Comparison of ENCODE assay signal across 8 cellular contexts in genomic region chr9:136312436-136312835, GRCh38. TPM values are rescaled to one million over a fixed set of nuclear protein-coding genes. Genes with fewer than 3 reads are reported as not detected.
DNase-seq lines count a peak whose midpoint lies in the region; ATAC-seq and TF ChIP-seq lines count a peak whose summit lies in the region.

No MANE protein-coding gene starts in this region.

- TF ChIP-seq CTCF in RWPE2 (IDR thresholded peaks at IDR 0.05; ENCODE audit: poor library complexity, severe bottlenecking) (peak; percentile 58), body of pancreas (IDR thresholded peaks at IDR 0.05) (peak; percentile 42 to 74 (median 56)), omental fat pad (IDR thresholded peaks at IDR 0.05) (no peak)

- WGBS in body of pancreas, 2 donors, result 48 to 57% methylated on average over 11 to 12 of the region's 12 CpGs

- H3K27me3 ChIP-seq in RWPE2 (ENCODE audit: insufficient read depth, poor library complexity, severe bottlenecking) (no peaks in the 10 kb centered on the region), body of pancreas (no peaks in the 10 kb centered on the region)

- ATAC-seq in RWPE2 (ENCODE audit: low read depth) (peak; percentile 51; the same call in 1 of the 3 replicates), body of pancreas (no peak), GM18517 (IDR thresholded peaks at IDR 0.05; ENCODE audit: unreplicated experiment) (no peak), omental fat pad (ENCODE audit: low FRiP score) (no peak)

- no peak overlapping the region for H3K4me3 ChIP-seq in RWPE2 (ENCODE audit: severe bottlenecking)
- no peak overlapping the region for H3K4me3 ChIP-seq in body of pancreas

- H3K9me3 ChIP-seq in RWPE2 (ENCODE audit: severe bottlenecking) (peaks cover 5% of the 10 kb centered on the region), body of pancreas (no peaks in the 10 kb centered on the region)

- DNase-seq in stimulated activated naive CD4-positive, alpha-beta T cell (lab: John Stamatoyannopoulos, UW), result peak in 5 of 6 experiments; percentile 8 to 32 (median 20)
- DNase-seq in stimulated activated naive CD4-positive, alpha-beta T cell treated with Interleukin-2 at 50 U/mL for 16 hours (lab: John Stamatoyannopoulos, UW), result no peak
- DNase-seq in RWPE2 (ENCODE audit: low spot score), result no peak
- peak; percentile 46 to 67 (median 60) for DNase-seq in body of pancreas
- peak; percentile 17 for DNase-seq in kidney tubule cell (ENCODE audit: low spot score)
- DNase-seq in superior temporal gyrus (ENCODE audit: extremely low spot score), result peak; percentile 50
- no peak for DNase-seq in omental fat pad (ENCODE audit: low spot score)

- H3K27ac ChIP-seq in RWPE2 (ENCODE audit: poor library complexity, severe bottlenecking), result no peak overlapping the region
- H3K27ac ChIP-seq in body of pancreas, result no peak overlapping the region

- TF ChIP-seq POLR2A in body of pancreas (IDR thresholded peaks at IDR 0.05), result no peak

- intact Hi-C loops in body of pancreas (cut with DNase I), result no loop called here

- H3K36me3 ChIP-seq in RWPE2 (ENCODE audit: low read depth) (no peaks in the 10 kb centered on the region), body of pancreas (replicated peaks in 1 of 2; ENCODE audit: insufficient read depth in 1 of 2, low read depth in 2 of 2) (no peaks in the 10 kb centered on the region)

- H3K4me1 ChIP-seq in RWPE2 (ENCODE audit: insufficient read depth, poor library complexity, severe bottlenecking) (no peaks in the 10 kb centered on the region), body of pancreas (no peaks in the 10 kb centered on the region)

RNA-seq across cellular contexts. Expression of gene CCDC187, which starts 8.5 kb away (rescaled TPM):
- 1 to 10 TPM; 1.3 to 2.3 TPM for total RNA-seq in body of pancreas
- total RNA-seq in omental fat pad, result not detected

RNA-seq across cellular contexts. Expression of gene GPSM1, which starts 14.9 kb away (rescaled TPM):
- total RNA-seq in body of pancreas, result 10 to 100 TPM; 15.8 to 23.1 TPM
- total RNA-seq in omental fat pad, result 10 to 100 TPM in 1 of 4 donors, 1 to 10 TPM in 3; 5.0 to 20.5 (median 7.3) TPM

RNA-seq across cellular contexts. Expression of gene DNLZ, which starts 51.1 kb away (rescaled TPM):
- total RNA-seq in body of pancreas (10 to 100 TPM; 24.1 to 31.3 TPM), omental fat pad (10 to 100 TPM; 16.5 to 36.7 (median 19.8) TPM)

Comparison
In these comparisons a context has a peak if more than half of its experiments do, and no peak if none do; other contexts are left out.
1. DNase-seq: peak in stimulated activated naive CD4-positive, alpha-beta T cell (5 of 6), body of pancreas (4 of 4), kidney tubule cell (single experiment) and superior temporal gyrus (single experiment); none in stimulated activated naive CD4-positive, alpha-beta T cell treated with Interleukin-2 at 50 U/mL for 16 hours (single experiment), RWPE2 (single experiment) and omental fat pad (single experiment).
2. CTCF ChIP-seq: peak in RWPE2 (single experiment) and body of pancreas (7 of 7); none in omental fat pad (0 of 3).